ENCODE assay signal across 6 cellular contexts in genomic region chr5:181189363-181189961, GRCh38. TPM values are rescaled to one million over a fixed set of nuclear protein-coding genes. Genes with fewer than 3 reads are reported as not detected.
DNase-seq lines count a peak whose midpoint lies in the region; ATAC-seq lines count a peak whose summit lies in the region.

No MANE protein-coding gene starts in this region.

- peaks cover 7 to 11% of the 10 kb centered on the region in 2 donors for H3K9me3 Mint-ChIP-seq in effector memory CD8-positive, alpha-beta T cell

- DNase-seq in SJCRH30, result peak; percentile 49 to 53
- DNase-seq in effector memory CD8-positive, alpha-beta T cell, result peak; percentile 25 to 52 (median 41)
- no peak for DNase-seq in skeletal muscle cell (ENCODE audit: low read depth)

- peaks cover 0 to 15% of the 10 kb centered on the region in 2 donors for H3K27me3 Mint-ChIP-seq in effector memory CD8-positive, alpha-beta T cell

- peaks cover 35 to 39% of the 10 kb centered on the region in 2 donors for H3K4me1 Mint-ChIP-seq in effector memory CD8-positive, alpha-beta T cell (ENCODE audit: low read depth in 2 of 2)

- H3K27ac Mint-ChIP-seq in effector memory CD8-positive, alpha-beta T cell, result peak overlapping the region; percentile 100

- no peak overlapping the region for H3K27ac ChIP-seq in SJCRH30

- no peaks in the 10 kb centered on the region for H3K9me3 ChIP-seq in SJCRH30 (replicated peaks)

- H3K4me3 ChIP-seq in SJCRH30, result peak overlapping the region; percentile 81
- H3K4me3 ChIP-seq in skeletal muscle cell (ENCODE audit: low read depth, low read length), result peak overlapping the region; percentile 93

- no peaks in the 10 kb centered on the region for H3K27me3 ChIP-seq in SJCRH30

- H3K4me3 Mint-ChIP-seq in effector memory CD8-positive, alpha-beta T cell, result peak overlapping the region; percentile 97 to 99

- peaks cover 70% of the 10 kb centered on the region for H3K36me3 Mint-ChIP-seq in effector memory CD8-positive, alpha-beta T cell (ENCODE audit: insufficient read depth)

- peak; percentile 40 for ATAC-seq in effector memory CD8-positive, alpha-beta T cell (replicated peaks)
- ATAC-seq in HG03342 (IDR thresholded peaks at IDR 0.05; ENCODE audit: unreplicated experiment) (no peak), HG02642 (IDR thresholded peaks at IDR 0.05; ENCODE audit: poor library complexity, unreplicated experiment) (no peak), HG02588 (IDR thresholded peaks at IDR 0.05; ENCODE audit: unreplicated experiment) (no peak)

- no peaks in the 10 kb centered on the region for H3K36me3 ChIP-seq in SJCRH30

- peaks cover 3% of the 10 kb centered on the region for H3K4me1 ChIP-seq in SJCRH30

RNA-seq across cellular contexts. Expression of gene TRIM7, which starts 15.5 kb away (rescaled TPM):
- total RNA-seq in SJCRH30 (2014; rRNA removed; shearing (Covaris generic)), result 6.9 and 9.0 TPM in 2 replicates

RNA-seq across cellular contexts. Expression of gene TRIM41, which starts 33.6 kb away (rescaled TPM):
- total RNA-seq in SJCRH30 (2014; rRNA removed; shearing (Covaris generic)), result 15.2 and 17.8 TPM in 2 replicates

RNA-seq across cellular contexts. Expression of gene OR2V2, which starts 42.1 kb away (rescaled TPM):
- total RNA-seq in SJCRH30 (2014; rRNA removed; shearing (Covaris generic)), result not detected in 2 replicates

RNA-seq across cellular contexts. Expression of gene RACK1, which starts 54.2 kb away (rescaled TPM):
- total RNA-seq in SJCRH30 (2014; rRNA removed; shearing (Covaris generic)), result 5,838 and 6,264 TPM in 2 replicates

RNA-seq across cellular contexts. Expression of gene OR2V1, which starts 58.5 kb away (rescaled TPM):
- total RNA-seq in SJCRH30 (2014; rRNA removed; shearing (Covaris generic)), result 0.10 TPM in 1 of 2 replicates, not detected in the other
